Comparison of ENCODE assay signal across 17 cellular contexts in genomic region chr7:70436815-70437350, GRCh38.
DNase-seq lines count a peak whose midpoint lies in the region; ATAC-seq, FAIRE-seq and TF ChIP-seq lines count a peak whose summit lies in the region.
"Had no signal": no experiment of that assay in that cellular context is flagged by ENCODE, and none has a peak within 500 bp of the region (broad histone marks: within the 10 kb centered on the region; RNA-seq: fewer than 3 reads in every experiment).

No MANE protein-coding gene starts in this region.

- intact Hi-C loops in OCI-LY7 (cut with micrococcal nuclease; ENCODE audit: unreplicated experiment): no loop called here
- intact Hi-C loops in K562 (cut with micrococcal nuclease): no loop called here

- POLR2A ChIA-PET in OCI-LY7 (lab: Charles Lee) (interaction anchor here (0.7 kb wide), 1 partner anchor 226 kb away, joined by 4 read pairs; no protein-coding TSS in a partner anchor), K562 (lab: Yijun Ruan, JAX) (no interaction called here)

- no peak for FAIRE-seq in K562 (lab: Jason Lieb, UNC)
- FAIRE-seq: A204.1, GM12891 had no signal

- ATAC-seq in K562: no peak
- ATAC-seq in left lobe of liver: no peak
- ATAC-seq: CD8-positive, alpha-beta T cell had no signal

- no peaks in the 10 kb centered on the region for H3K79me2 ChIP-seq in OCI-LY7 (ENCODE audit: insufficient read depth, low read depth, low read length)
- H3K79me2 ChIP-seq in K562 (ENCODE audit: control insufficient read depth, insufficient read depth, low read length): no peaks in the 10 kb centered on the region

- BruUV-seq in OCI-LY7 (replicated peaks; lab: Mats Ljungman, UMichigan): TSS peak; percentile 20
- BruUV-seq in K562 (replicated peaks; lab: Mats Ljungman, UMichigan): no TSS peak

- H4K20me1 ChIP-seq in BLaER1: no peaks in the 10 kb centered on the region
- H4K20me1 ChIP-seq in OCI-LY7 (ENCODE audit: insufficient read depth, low read length): no peaks in the 10 kb centered on the region
- no peaks in the 10 kb centered on the region; the same call in 1 of the 2 replicates for H4K20me1 ChIP-seq in K562 (replicated peaks; ENCODE audit: control insufficient read depth, insufficient read depth, low read length)

- no peak for DNase-seq in OCI-LY7 (ENCODE audit: low spot score)
- DNase-seq in K562 (ENCODE audit: extremely low read depth in 1 of 4, low spot score in 3 of 4): peak in 1 of 4 experiments; percentile 8
- no peak for DNase-seq in left lobe of liver (ENCODE audit: low spot score)
- no peak for DNase-seq in GF-D8 (lab: John Stamatoyannopoulos, UW)
- DNase-seq in effector memory CD4-positive, alpha-beta T cell: no peak
- DNase-seq: ACHN; Calu3; CD8-positive, alpha-beta T cell; DMS79 treated with DMSO at 0.1 percent for 48 hours; GM23248; IMR-90; KBM-7 had no signal

- TF ChIP-seq RAD21 in K562 (CRISPR knock-in tag; conservative IDR thresholded peaks at IDR 0.05 in 1 of 2, IDR thresholded peaks at IDR 0.05 in 1 of 2): no peak

- no peaks in the 10 kb centered on the region for H3K9me3 ChIP-seq in BLaER1
- no peaks in the 10 kb centered on the region for H3K9me3 ChIP-seq in OCI-LY7 (ENCODE audit: low read length)
- H3K9me3 ChIP-seq in K562 (replicated peaks; ENCODE audit: control insufficient read depth, insufficient read depth, low read depth, low read length): no peaks in the 10 kb centered on the region
- no peaks in the 10 kb centered on the region for H3K9me3 ChIP-seq in effector memory CD4-positive, alpha-beta T cell (ENCODE audit: control insufficient read depth, low read length)
- H3K9me3 ChIP-seq: HAP-1 had no signal

- H3K27me3 ChIP-seq in BLaER1 (no peaks in the 10 kb centered on the region), K562 (ENCODE audit: control insufficient read depth in 2 of 2, insufficient read depth in 2 of 2, low read length in 2 of 2) (peaks cover 8 to 14% of the 10 kb centered on the region in 2 experiments; a peak in 3 of 5 replicates)
- H3K27me3 ChIP-seq in effector memory CD4-positive, alpha-beta T cell (replicated peaks; ENCODE audit: control insufficient read depth, insufficient read depth, low read length, poor library complexity, severe bottlenecking): no peaks in the 10 kb centered on the region

- H3K4me1 ChIP-seq in BLaER1: peaks cover 99% of the 10 kb centered on the region
- peaks cover 16% of the 10 kb centered on the region for H3K4me1 ChIP-seq in OCI-LY7 (ENCODE audit: insufficient read depth, low read length, poor library complexity, severe bottlenecking)
- H3K4me1 ChIP-seq in K562 (replicated peaks in 1 of 2; ENCODE audit: control insufficient read depth in 2 of 2, insufficient read depth in 2 of 2, low read length in 2 of 2): no peaks in the 10 kb centered on the region
- no peaks in the 10 kb centered on the region for H3K4me1 ChIP-seq in effector memory CD4-positive, alpha-beta T cell (ENCODE audit: control insufficient read depth, insufficient read depth, low read length, poor library complexity, severe bottlenecking)
- H3K4me1 ChIP-seq: HAP-1 had no signal

- H3K9me2 ChIP-seq in OCI-LY7 (ENCODE audit: insufficient read depth, low read length): no peaks in the 10 kb centered on the region

- H3K4me2 ChIP-seq in BLaER1 (peak overlapping the region; percentile 84), OCI-LY7 (ENCODE audit: low read length) (no peak overlapping the region), K562 (ENCODE audit: insufficient read depth, low read length) (no peak overlapping the region)

- no peaks in the 10 kb centered on the region for H3K9me1 ChIP-seq in K562 (ENCODE audit: control insufficient read depth, insufficient read depth, low read length)

- in situ Hi-C loops in K562 (cut with MboI): no loop called here

- CTCF ChIA-PET in OCI-LY7 (lab: Charles Lee; ENCODE audit: unreplicated experiment) (no interaction called here), K562 (lab: Yijun Ruan, JAX; ENCODE audit: low intra/inter-chr PET ratio) (no interaction called here)

- peak overlapping the region; percentile 66 for H3K27ac ChIP-seq in BLaER1
- no peak overlapping the region for H3K27ac ChIP-seq in OCI-LY7 (ENCODE audit: low read depth, low read length, poor library complexity, severe bottlenecking)
- H3K27ac ChIP-seq in K562 (ENCODE audit: extremely low read depth, low read depth, low read length): no peak overlapping the region
- H3K27ac ChIP-seq in effector memory CD4-positive, alpha-beta T cell (ENCODE audit: insufficient read depth, low read length, poor library complexity, severe bottlenecking): no peak overlapping the region
- H3K27ac ChIP-seq: GM23248, HL-60 had no signal

- peak overlapping the region; percentile 51 for H3K9ac ChIP-seq in BLaER1
- H3K9ac ChIP-seq in K562 (ENCODE audit: insufficient read depth in 1 of 2, low read depth in 2 of 2, low read length in 2 of 2): no peak overlapping the region
- H3K9ac ChIP-seq: GM23248 had no signal

- TF ChIP-seq POLR2A in K562 (conservative IDR thresholded peaks at IDR 0.05): no peak

- H3K4me3 ChIP-seq in BLaER1 (no peak overlapping the region), OCI-LY7 (ENCODE audit: low read depth, low read length, poor library complexity, severe bottlenecking) (no peak overlapping the region), K562 (no peak overlapping the region)
- H3K4me3 ChIP-seq in effector memory CD4-positive, alpha-beta T cell (ENCODE audit: insufficient read depth, low read depth, low read length, poor library complexity, severe bottlenecking): no peak overlapping the region
- H3K4me3 ChIP-seq: GM23248, HAP-1 had no signal

- TF ChIP-seq EP300 in K562 (IDR thresholded peaks at IDR 0.05; ENCODE audit: low read length): no peak

- WGBS in K562 (ENCODE audit: insufficient coverage, low coverage, missing lambda C conversion rate): 3% methylated on average over 5 of the region's 5 CpGs

- no peak overlapping the region for H2AFZ ChIP-seq in OCI-LY7 (ENCODE audit: low read length)
- no peak overlapping the region for H2AFZ ChIP-seq in K562 (ENCODE audit: low read depth, low read length)
- H2AFZ ChIP-seq: GM23248 had no signal

- H3K36me3 ChIP-seq in BLaER1 (no peaks in the 10 kb centered on the region), OCI-LY7 (ENCODE audit: insufficient read depth, low read length) (no peaks in the 10 kb centered on the region), K562 (ENCODE audit: control insufficient read depth, insufficient read depth, low read length) (no peaks in the 10 kb centered on the region)
- H3K36me3 ChIP-seq in effector memory CD4-positive, alpha-beta T cell (ENCODE audit: control insufficient read depth, insufficient read depth, low read length): no peaks in the 10 kb centered on the region
- H3K36me3 ChIP-seq: HAP-1 had no signal

- no peak for TF ChIP-seq CTCF in OCI-LY7 (conservative IDR thresholded peaks at IDR 0.05; ENCODE audit: low read length)
- TF ChIP-seq CTCF in K562 (IDR thresholded peaks at IDR 0.05 in 2 of 3, conservative IDR thresholded peaks at IDR 0.05 in 1 of 3; ENCODE audit: insufficient read depth in 2 of 3, low read depth in 1 of 3, low read length in 3 of 3): no peak

TF ChIP-seq in K562, 482 proteins besides CTCF, POLR2A, EP300 and RAD21:
- TF ChIP-seq IRF2 (CRISPR knock-in tag; IDR thresholded peaks at IDR 0.05) (no peak), CBFA2T3 (IDR thresholded peaks at IDR 0.05) (peak; percentile 44)
